Comparison of ENCODE assay signal across 25 cellular contexts in the genomic region with DNA sequence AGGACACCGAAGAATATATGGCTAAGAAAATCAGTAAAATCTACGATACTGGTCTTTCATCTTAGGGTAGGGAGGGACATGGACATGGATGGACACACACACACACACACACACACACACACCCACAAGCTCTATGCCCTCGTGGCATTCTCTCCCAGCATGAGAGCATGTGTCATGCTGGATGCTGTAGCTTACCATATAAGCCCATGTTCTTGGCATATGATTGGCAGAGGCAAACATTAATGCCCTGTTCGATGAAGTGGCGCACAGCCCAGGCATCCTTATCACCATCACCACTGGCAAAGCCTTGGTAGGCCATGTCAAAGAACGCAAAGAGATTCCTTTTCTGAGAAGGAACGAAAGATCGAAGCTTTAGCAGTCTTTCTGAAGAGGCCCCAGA.
"Had no signal": no experiment of that assay in that cellular context is flagged by ENCODE, and none has a peak within 500 bp of the region (broad histone marks: within the 10 kb centered on the region; RNA-seq: fewer than 3 reads in every experiment).

No MANE protein-coding gene starts in this region.

- H3K4me1 ChIP-seq: adrenal gland, Peyer's patch had no signal

- H3K9me3 ChIP-seq: adrenal gland, Peyer's patch had no signal

- H3K4me3 ChIP-seq: adrenal gland, Peyer's patch had no signal

- H3K9me3 Mint-ChIP-seq: T-helper 1 cell treated with Interleukin-12 subunit alpha and Interleukin-12 subunit beta and Interleukin-4 antibody, amounts not matched to agents 30 μg/mL and 1 μg/mL, for 36 hours; WTC11 had no signal

- H3K4me2 ChIP-seq: KMS-11 had no signal

- H3K27ac ChIP-seq: adrenal gland, KMS-11, Peyer's patch, RWPE1 had no signal

- DNase-seq: activated CD4-positive, alpha-beta T cell treated with anti-CD3 and anti-CD28 coated beads for 48 hours; activated CD4-positive, alpha-beta T cell treated with anti-CD3 and anti-CD28 coated beads, Interleukin-2, amount 50 U/mL, for 4 hours; activated CD4-positive, CD25-positive, alpha-beta regulatory T cell treated with anti-CD3 and anti-CD28 coated beads, Interleukin-2, amount 50 U/mL, for 72 hours; activated CD8-positive, alpha-beta memory T cell treated with anti-CD3 and anti-CD28 coated beads, Interleukin-2, amount 50 U/mL, for 48 hours; activated CD8-positive, alpha-beta T cell treated with anti-CD3 and anti-CD28 coated beads, Interleukin-2, amount 10 ng/mL, durations not matched to agents 7 days and 5 days; activated effector memory CD4-positive, alpha-beta T cell treated with Interleukin-2 at 50 U/mL for 16 hours; activated naive CD4-positive, alpha-beta T cell; activated T-cell treated with anti-CD3 and anti-CD28 coated beads, Interleukin-2, amount 50 U/mL, for 1 hour; adrenal gland; anterior cingulate cortex; central memory CD4-positive, alpha-beta T cell; NCI-H1048; NCI-H146; NCI-H187 treated with DMSO at 0.1 percent for 48 hours; NCI-H2081 treated with DMSO at 0.1 percent for 48 hours; NCI-H446; NCI-H524; Peyer's patch; SHP77 treated with DMSO at 0.1 percent for 48 hours; T-helper 9 cell had no signal

- H3K27me3 Mint-ChIP-seq: activated naive CD8-positive, alpha-beta T cell had no signal

- H3K4me1 Mint-ChIP-seq: WTC11 had no signal

- H3K4me3 Mint-ChIP-seq: activated CD8-positive, alpha-beta T cell treated with anti-CD3 and anti-CD28 coated beads, Interleukin-2, amount 10 ng/mL, durations not matched to agents 7 days and 5 days; activated naive CD8-positive, alpha-beta T cell; T-helper 1 cell treated with Interleukin-12 subunit alpha and Interleukin-12 subunit beta and Interleukin-4 antibody, amounts not matched to agents 30 μg/mL and 1 μg/mL, for 36 hours; WTC11 had no signal

- H3K27me3 ChIP-seq: adrenal gland, Peyer's patch had no signal

- ATAC-seq: activated CD8-positive, alpha-beta T cell treated with anti-CD3 and anti-CD28 coated beads, Interleukin-2, amount 10 ng/mL, durations not matched to agents 7 days and 5 days; WTC11 had no signal

- H3K9ac ChIP-seq: KMS-11 had no signal

- H3K27ac Mint-ChIP-seq: activated CD8-positive, alpha-beta T cell treated with anti-CD3 and anti-CD28 coated beads, Interleukin-2, amount 10 ng/mL, durations not matched to agents 7 days and 5 days; activated naive CD8-positive, alpha-beta T cell; T-helper 1 cell treated with Interleukin-12 subunit alpha and Interleukin-12 subunit beta and Interleukin-4 antibody, amounts not matched to agents 30 μg/mL and 1 μg/mL, for 36 hours; WTC11 had no signal
